ENCODE assay signal across 8 cellular contexts in the genomic region with DNA sequence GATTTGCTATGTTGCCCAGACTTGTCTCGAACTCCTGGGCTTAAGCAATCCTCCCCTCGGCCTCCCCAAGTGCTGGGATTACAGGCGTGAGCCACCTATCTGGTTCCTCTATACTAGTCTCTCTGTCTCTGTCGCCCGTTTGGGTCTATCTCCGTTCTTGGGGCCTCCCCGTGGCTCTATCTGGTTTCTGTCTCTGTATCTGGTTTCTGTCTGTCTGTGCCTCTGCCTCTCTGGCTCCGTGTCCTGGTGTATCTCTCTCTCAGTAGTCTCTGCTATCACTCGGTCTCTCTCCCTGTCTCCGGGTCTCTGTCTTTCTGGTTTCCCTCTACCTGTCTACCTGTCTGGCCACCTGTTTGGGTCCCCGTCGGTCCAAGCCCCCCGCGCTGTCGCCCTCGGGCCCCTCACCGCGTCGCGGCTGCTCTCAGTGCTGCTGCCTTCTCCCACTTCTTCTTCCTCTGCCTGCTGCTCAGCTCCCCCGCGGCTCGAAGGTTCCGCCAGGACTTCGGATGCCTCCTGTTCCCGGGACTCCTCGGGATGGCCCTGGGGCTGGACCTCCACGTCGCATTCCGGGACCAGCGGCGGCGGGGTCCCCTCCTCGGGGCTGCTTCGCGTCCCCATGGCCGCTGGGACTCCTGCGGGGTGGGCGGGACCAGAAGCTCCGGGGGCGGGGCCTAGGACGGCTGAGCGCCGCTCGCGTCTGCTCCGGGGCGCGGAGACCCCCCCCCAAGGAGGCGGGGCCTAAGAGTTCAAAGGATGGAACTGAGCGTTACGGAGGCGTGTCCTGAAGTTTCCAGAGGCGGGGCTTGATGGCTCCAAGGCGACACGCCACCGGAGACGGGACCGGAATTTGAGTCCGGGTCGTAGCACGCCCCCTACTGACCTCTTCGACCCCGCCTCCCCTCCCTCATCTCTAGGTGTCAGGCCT. TPM values are rescaled to one million over a fixed set of nuclear protein-coding genes. Genes with fewer than 3 reads are reported as not detected.
DNase-seq lines count a peak whose midpoint lies in the region; ATAC-seq and TF ChIP-seq lines count a peak whose summit lies in the region.

No MANE protein-coding gene starts in this region.

- H3K27ac ChIP-seq in coronary artery = peak overlapping the region; percentile 90 to 91
- peak overlapping the region; percentile 70 to 75 for H3K27ac ChIP-seq in left lung

- peaks cover 0 to 30% of the 10 kb centered on the region in 2 donors for H3K36me3 ChIP-seq in left lung

- no peaks in the 10 kb centered on the region for H3K27me3 ChIP-seq in left lung

- intact Hi-C loops in left lung (cut with DNase I) = no loop called here

- no peaks in the 10 kb centered on the region for H3K9me3 ChIP-seq in left lung

- DNase-seq in Ammon's horn (ENCODE audit: low spot score) (peak; percentile 97), NCI-H524 (lab: John Stamatoyannopoulos, UW) (peak; percentile 67 to 88), coronary artery (ENCODE audit: low spot score) (peak; percentile 96), left lung (peak; percentile 97)
- DNase-seq in activated CD4-positive, alpha-beta T cell treated with anti-CD3 and anti-CD28 coated beads for 4 hours = peak; percentile 99 to 100
- peak; percentile 99 for DNase-seq in stimulated activated CD4-positive, alpha-beta T cell treated with anti-CD3 and anti-CD28 coated beads, Interleukin-2, amount 100 ng/mL, for 4 hours (ENCODE audit: low read depth)

- peaks cover 2 to 25% of the 10 kb centered on the region in 2 donors for H3K4me1 ChIP-seq in left lung

- ATAC-seq in GM19043 (IDR thresholded peaks at IDR 0.05; ENCODE audit: low read depth, unreplicated experiment) = peak; percentile 90
- peak; percentile 86 for ATAC-seq in HG03354 (IDR thresholded peaks at IDR 0.05; ENCODE audit: poor library complexity, severe bottlenecking, unreplicated experiment)
- peak; percentile 99 for ATAC-seq in left lung

- H3K4me3 ChIP-seq in coronary artery (peak overlapping the region; percentile 71), left lung (peak overlapping the region; percentile 60 to 69)

- TF ChIP-seq CTCF in coronary artery (IDR thresholded peaks at IDR 0.05) (no peak), left lung (IDR thresholded peaks at IDR 0.05) (no peak)

RNA-seq across cellular contexts. Expression of gene PHLDB3, which starts 0.8 kb away (rescaled TPM):
- total RNA-seq in left lung = 1 to 10 TPM; 4.5 to 8.3 TPM

RNA-seq across cellular contexts. Expression of gene ETHE1, which starts 23.2 kb away (rescaled TPM):
- 10 to 100 TPM; 37.5 to 39.8 TPM for total RNA-seq in left lung

RNA-seq across cellular contexts. Expression of gene ZNF575, which starts 29.2 kb away (rescaled TPM):
- 1 to 10 TPM; 2.1 to 2.5 TPM for total RNA-seq in left lung

RNA-seq across cellular contexts. Expression of gene LYPD3, which starts 38.4 kb away (rescaled TPM):
- 1 to 10 TPM in 1 of 2 donors, under 1 TPM in 1; 0.73 to 1.1 TPM for total RNA-seq in left lung

Comparison
In these comparisons a context has a peak if more than half of its experiments do, and no peak if none do; other contexts are left out.
1. Peak in every context shown above with its lines: DNase-seq, ATAC-seq, H3K4me3 ChIP-seq and H3K27ac ChIP-seq.